18 cellular contexts compared by ENCODE assay signal in the genomic region with DNA sequence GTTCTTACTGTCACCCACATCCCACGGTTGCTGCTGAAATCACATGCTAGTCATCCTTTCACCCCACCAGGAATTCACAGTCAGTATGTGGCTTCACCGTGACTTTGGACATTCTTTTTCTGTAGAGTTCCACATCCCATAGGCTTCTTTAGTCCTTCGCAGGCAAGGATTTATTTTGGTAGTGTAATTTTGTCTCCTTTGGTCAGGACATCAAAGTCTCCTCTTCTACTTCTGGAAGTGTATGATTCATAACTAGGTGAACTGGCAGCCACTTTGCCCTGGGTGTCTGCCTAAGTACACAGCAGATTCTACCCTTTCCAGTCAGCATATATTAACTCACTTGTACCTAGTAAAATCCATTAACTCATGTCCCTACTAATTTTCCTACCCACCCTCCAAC. TPM values are rescaled to one million over a fixed set of nuclear protein-coding genes. Genes with fewer than 3 reads are reported as not detected.
DNase-seq lines count a peak whose midpoint lies in the region; ATAC-seq and TF ChIP-seq lines count a peak whose summit lies in the region.
"Had no signal": no experiment of that assay in that cellular context is flagged by ENCODE, and none has a peak within 500 bp of the region (broad histone marks: within the 10 kb centered on the region; RNA-seq: fewer than 3 reads in every experiment).

No MANE protein-coding gene starts in this region.

- DNase-seq in DMS53 (lab: John Stamatoyannopoulos, UW) (peak; percentile 6), DMS53 treated with DMSO at 0.1 percent for 48 hours (lab: John Stamatoyannopoulos, UW; ENCODE audit: unreplicated experiment) (no peak), SW480 (ENCODE audit: low spot score) (peak; percentile 2), epithelial cell of esophagus (ENCODE audit: low read depth) (peak; percentile 42), renal cortical epithelial cell (ENCODE audit: low read depth) (peak; percentile 12), NCI-H2227 (lab: John Stamatoyannopoulos, UW; ENCODE audit: unreplicated experiment) (no peak)
- DNase-seq: BE2C; CD8-positive, alpha-beta T cell; DND-41; GF-D8; GOT3; NCI-H1105 treated with DMSO at 0.1 percent for 48 hours; NCI-H187; NCI-H2171; NCI-H748 treated with DMSO at 0.1 percent for 48 hours had no signal

- ATAC-seq in HG03175 (IDR thresholded peaks at IDR 0.05; ENCODE audit: unreplicated experiment): no peak
- no peak for ATAC-seq in HG02884 (IDR thresholded peaks at IDR 0.05; ENCODE audit: unreplicated experiment)
- ATAC-seq: CD8-positive, alpha-beta T cell had no signal

- no peak overlapping the region for H3K4me3 ChIP-seq in epithelial cell of esophagus (ENCODE audit: low read length)
- H3K4me3 ChIP-seq: SJSA1 had no signal

- TF ChIP-seq CTCF in epithelial cell of esophagus (IDR thresholded peaks at IDR 0.05; ENCODE audit: insufficient read depth, low read depth, low read length, missing control alignments): no peak

RNA-seq across cellular contexts. Expression of gene MMAA, which starts 38.3 kb away (rescaled TPM):
- total RNA-seq in renal cortical epithelial cell: 10.2 and 17.4 TPM in 2 replicates

Comparison
In these comparisons a context has a peak if more than half of its experiments do, and no peak if none do; other contexts are left out.
1. DNase-seq: peak in DMS53 (single experiment), SW480 (single experiment), epithelial cell of esophagus (single experiment) and renal cortical epithelial cell (single experiment); none in DMS53 treated with DMSO at 0.1 percent for 48 hours (single experiment) and NCI-H2227 (single experiment).